Comparison of ENCODE assay signal across 18 cellular contexts in genomic region chr4:17695341-17695740, GRCh38.
DNase-seq lines count a peak whose midpoint lies in the region; ATAC-seq and TF ChIP-seq lines count a peak whose summit lies in the region.
"Had no signal": no experiment of that assay in that cellular context is flagged by ENCODE, and none has a peak within 500 bp of the region (broad histone marks: within the 10 kb centered on the region; RNA-seq: fewer than 3 reads in every experiment).

No MANE protein-coding gene starts in this region.

- H4K91ac ChIP-seq in trophoblast cell (ENCODE audit: low read depth, low read length) = no peak overlapping the region

- H2BK15ac ChIP-seq in mesendoderm (replicated peaks; ENCODE audit: low read depth) = no peak overlapping the region

- no peak overlapping the region for H2BK120ac ChIP-seq in trophoblast cell (ENCODE audit: insufficient read depth, low read length, poor library complexity)
- H2BK120ac ChIP-seq in mesendoderm (ENCODE audit: low read depth, low read length) = no peak overlapping the region

- H3K4me3 ChIP-seq in esophagus muscularis mucosa (no peak overlapping the region), trophoblast cell (ENCODE audit: low read depth, low read length) (peak overlapping the region; percentile 25), upper lobe of left lung (no peak overlapping the region), mesendoderm (ENCODE audit: low read length) (no peak overlapping the region)
- H3K4me3 ChIP-seq: BLaER1 had no signal

- no peak overlapping the region for H3K27ac ChIP-seq in esophagus muscularis mucosa (replicated peaks in 1 of 4)
- H3K27ac ChIP-seq in trophoblast cell (ENCODE audit: low read depth, low read length) = no peak overlapping the region
- H3K27ac ChIP-seq in upper lobe of left lung = no peak overlapping the region
- H3K27ac ChIP-seq in mesendoderm (ENCODE audit: low read depth, low read length) = no peak overlapping the region
- H3K27ac ChIP-seq: BLaER1 had no signal

- H4K12ac ChIP-seq in trophoblast cell (ENCODE audit: low read depth, low read length) = no peak overlapping the region

- no peak overlapping the region for H2AFZ ChIP-seq in trophoblast cell (ENCODE audit: insufficient read depth, low read length, poor library complexity)

- TF ChIP-seq CTCF in esophagus muscularis mucosa (IDR thresholded peaks at IDR 0.05) = no peak
- TF ChIP-seq CTCF in upper lobe of left lung (IDR thresholded peaks at IDR 0.05) = no peak

- no peaks in the 10 kb centered on the region for H3K79me2 ChIP-seq in trophoblast cell (ENCODE audit: control insufficient read depth, insufficient read depth, low read length, poor library complexity)
- H3K79me2 ChIP-seq in mesendoderm (ENCODE audit: control insufficient read depth, insufficient read depth, low read length) = no peaks in the 10 kb centered on the region

- H2AK5ac ChIP-seq in trophoblast cell (ENCODE audit: low read length) (no peak overlapping the region), mesendoderm (ENCODE audit: low read length) (no peak overlapping the region)

- H3K9me3 ChIP-seq in esophagus muscularis mucosa (peaks cover 0 to 14% (median 3%) of the 10 kb centered on the region in 4 donors), trophoblast cell (ENCODE audit: insufficient read depth, low read depth, low read length) (no peaks in the 10 kb centered on the region), upper lobe of left lung (no peaks in the 10 kb centered on the region)
- H3K9me3 ChIP-seq: BE2C had no signal

- H4K5ac ChIP-seq in mesendoderm (ENCODE audit: low read length) = no peak overlapping the region

- no peaks in the 10 kb centered on the region for H3K4me1 ChIP-seq in esophagus muscularis mucosa
- H3K4me1 ChIP-seq in trophoblast cell (ENCODE audit: control insufficient read depth in 1 of 2, insufficient read depth in 2 of 2, low read length in 2 of 2) = no peaks in the 10 kb centered on the region
- no peaks in the 10 kb centered on the region for H3K4me1 ChIP-seq in upper lobe of left lung
- no peaks in the 10 kb centered on the region for H3K4me1 ChIP-seq in mesendoderm (ENCODE audit: control insufficient read depth, low read depth, low read length)
- H3K4me1 ChIP-seq: BE2C, BLaER1 had no signal

- H3K27me3 ChIP-seq in esophagus muscularis mucosa (no peaks in the 10 kb centered on the region), trophoblast cell (ENCODE audit: insufficient read depth, low read length) (no peaks in the 10 kb centered on the region), upper lobe of left lung (no peaks in the 10 kb centered on the region), mesendoderm (ENCODE audit: insufficient read depth, low read length, poor library complexity) (no peaks in the 10 kb centered on the region)
- H3K27me3 ChIP-seq: BE2C, BLaER1 had no signal

- 99% methylated on average over 3 of the region's 3 CpGs for WGBS in esophagus muscularis mucosa
- WGBS in trophoblast cell (ENCODE audit: extremely low coverage, insufficient coverage, insufficient read length) = no CpG with 5 or more reads among the region's 3 CpGs
- 96 to 97% methylated on average over 3 of the region's 3 CpGs for WGBS in upper lobe of left lung, 2 donors
- WGBS in mesendoderm (ENCODE audit: extremely low coverage, insufficient coverage, low lambda C conversion rate) = no CpG with 5 or more reads among the region's 3 CpGs

- ATAC-seq in upper lobe of left lung (ENCODE audit: low FRiP score in 2 of 2) = peak; percentile 16 to 28

- no peak overlapping the region for H3K56ac ChIP-seq in mesendoderm (ENCODE audit: low read length)

- H3K4ac ChIP-seq in trophoblast cell (ENCODE audit: low read depth, low read length) (no peak overlapping the region), mesendoderm (ENCODE audit: low read depth, low read length) (no peak overlapping the region)

- H3K18ac ChIP-seq in trophoblast cell (ENCODE audit: low read length) = no peak overlapping the region
- no peak overlapping the region for H3K18ac ChIP-seq in mesendoderm (ENCODE audit: low read length)

- no peak overlapping the region for H3K14ac ChIP-seq in trophoblast cell (ENCODE audit: low read length)

- DNase-seq in esophagus muscularis mucosa (ENCODE audit: extremely low spot score) = peak; percentile 68
- DNase-seq in trophoblast cell = no peak
- DNase-seq in upper lobe of left lung = peak in 1 of 2 donors; percentile 3
- no peak for DNase-seq in D341Med (ENCODE audit: low spot score)
- DNase-seq in mesendoderm = no peak
- no peak for DNase-seq in cerebellum (ENCODE audit: low spot score)
- DNase-seq in AG08396 (ENCODE audit: low spot score) = no peak
- DNase-seq: 8988T; ACHN; BE2C; C1 segment of cervical spinal cord; CD4-positive, alpha-beta memory T cell; CD4-positive, CD25-positive, alpha-beta regulatory T cell; CD8-positive, alpha-beta memory T cell; COR-L47; DMS79 treated with DMSO at 0.1 percent for 48 hours; GF-D8 had no signal

- intact Hi-C loops in esophagus muscularis mucosa (cut with DNase I) = no loop called here

- no peak overlapping the region for H2BK5ac ChIP-seq in trophoblast cell (ENCODE audit: low read depth, low read length, poor library complexity)
- H2BK5ac ChIP-seq in mesendoderm (ENCODE audit: low read length) = no peak overlapping the region

- H3K4me2 ChIP-seq in trophoblast cell (ENCODE audit: low read length) = no peak overlapping the region
- H3K4me2 ChIP-seq in mesendoderm (ENCODE audit: low read length) = no peak overlapping the region
- H3K4me2 ChIP-seq: BLaER1 had no signal

- H3K79me1 ChIP-seq in trophoblast cell (ENCODE audit: low read length) (no peaks in the 10 kb centered on the region), mesendoderm (ENCODE audit: low read length) (no peaks in the 10 kb centered on the region)

- H3K36me3 ChIP-seq in esophagus muscularis mucosa = no peaks in the 10 kb centered on the region
- no peaks in the 10 kb centered on the region for H3K36me3 ChIP-seq in trophoblast cell (ENCODE audit: control insufficient read depth in 1 of 2, insufficient read depth in 2 of 2, low read length in 2 of 2)
- H3K36me3 ChIP-seq in upper lobe of left lung = no peaks in the 10 kb centered on the region
- H3K36me3 ChIP-seq in mesendoderm (ENCODE audit: control insufficient read depth, insufficient read depth, low read length) = no peaks in the 10 kb centered on the region
- H3K36me3 ChIP-seq: BE2C, BLaER1 had no signal

- H3K9ac ChIP-seq in trophoblast cell (ENCODE audit: low read length) = no peak overlapping the region
- no peak overlapping the region for H3K9ac ChIP-seq in mesendoderm (ENCODE audit: low read length)
- H3K9ac ChIP-seq: BLaER1 had no signal

- H2BK12ac ChIP-seq in trophoblast cell (ENCODE audit: low read length) = no peak overlapping the region

- H3K23ac ChIP-seq in trophoblast cell (ENCODE audit: low read length) (no peak overlapping the region), mesendoderm (ENCODE audit: low read length) (no peak overlapping the region)

- TF ChIP-seq POLR2A in esophagus muscularis mucosa (IDR thresholded peaks at IDR 0.05; ENCODE audit: low read depth) = no peak
- TF ChIP-seq POLR2A in upper lobe of left lung (IDR thresholded peaks at IDR 0.05) = no peak

- H4K8ac ChIP-seq in trophoblast cell (ENCODE audit: low read depth, low read length) = no peak overlapping the region
- no peak overlapping the region for H4K8ac ChIP-seq in mesendoderm (ENCODE audit: low read depth, low read length)

- TF ChIP-seq EP300 in esophagus muscularis mucosa (IDR thresholded peaks at IDR 0.05) (no peak), upper lobe of left lung (IDR thresholded peaks at IDR 0.05) (no peak)
